In genomic region chr4:169730564-169730963, GRCh38 we compare ENCODE assay signal across 29 cellular contexts.
"Had no signal": no experiment of that assay in that cellular context is flagged by ENCODE, and none has a peak within 500 bp of the region (broad histone marks: within the 10 kb centered on the region; RNA-seq: fewer than 3 reads in every experiment).

No MANE protein-coding gene starts in this region.

- ATAC-seq: effector memory CD8-positive, alpha-beta T cell; esophagus mucosa; gastrocnemius medialis; heart right ventricle; left cardiac atrium; left lung; left ventricle myocardium superior; lower lobe of right lung; mucosa of descending colon had no signal

- H3K36me3 ChIP-seq: colonic mucosa had no signal

- H3K27ac ChIP-seq: colonic mucosa, epithelial cell of prostate, esophagus squamous epithelium, gastrocnemius medialis, heart right ventricle, left lung, lower lobe of right lung had no signal

- H3K27me3 ChIP-seq: colonic mucosa, esophagus squamous epithelium, gastrocnemius medialis, heart right ventricle, left lung had no signal

- H3K9me3 ChIP-seq: colonic mucosa, esophagus squamous epithelium, gastrocnemius medialis, heart right ventricle, left lung, lower lobe of right lung, mucosa of descending colon had no signal

- H3K4me1 Mint-ChIP-seq: endodermal cell, immature natural killer cell, mesothelial cell of epicardium, naive B cell had no signal

- H3K4me3 ChIP-seq: colonic mucosa, esophagus squamous epithelium, gastrocnemius medialis, heart right ventricle, left lung, lower lobe of right lung, mucosa of descending colon had no signal

- H3K27me3 Mint-ChIP-seq: dendritic cell treated with granulocyte-macrophage colony-stimulating factor and Interleukin-4, amounts not matched to agents 40 ng/mL and 50 ng/mL, for 4 days; effector memory CD8-positive, alpha-beta T cell; naive B cell had no signal

- H3K27ac Mint-ChIP-seq: dendritic cell treated with granulocyte-macrophage colony-stimulating factor and Interleukin-4, amounts not matched to agents 40 ng/mL and 50 ng/mL, for 4 days; endodermal cell; mesothelial cell of epicardium; naive B cell had no signal

- FAIRE-seq: endometrium, kidney had no signal

- DNase-seq: colonic mucosa; cortex of kidney; effector CD8-positive, alpha-beta T cell; effector memory CD8-positive, alpha-beta T cell; endodermal cell; erythroblast; esophagus squamous epithelium; foreskin fibroblast; foreskin melanocyte; gastrocnemius medialis; glutamatergic neuron; head of caudate nucleus; heart right ventricle; hippocampal formation; immature natural killer cell; kidney; kidney glomerular epithelial cell; left cardiac atrium; left lung; left ventricle myocardium superior; lower lobe of right lung; mesenchymal stem cell; mucosa of descending colon; naive B cell had no signal

- H3K4me1 ChIP-seq: colonic mucosa, esophagus squamous epithelium, gastrocnemius medialis, heart right ventricle, left lung, lower lobe of right lung had no signal

- H3K4me3 Mint-ChIP-seq: dendritic cell treated with granulocyte-macrophage colony-stimulating factor and Interleukin-4, amounts not matched to agents 40 ng/mL and 50 ng/mL, for 4 days; effector memory CD8-positive, alpha-beta T cell; endodermal cell; immature natural killer cell; mesothelial cell of epicardium had no signal
